31 cellular contexts compared by ENCODE assay signal in the genomic region with DNA sequence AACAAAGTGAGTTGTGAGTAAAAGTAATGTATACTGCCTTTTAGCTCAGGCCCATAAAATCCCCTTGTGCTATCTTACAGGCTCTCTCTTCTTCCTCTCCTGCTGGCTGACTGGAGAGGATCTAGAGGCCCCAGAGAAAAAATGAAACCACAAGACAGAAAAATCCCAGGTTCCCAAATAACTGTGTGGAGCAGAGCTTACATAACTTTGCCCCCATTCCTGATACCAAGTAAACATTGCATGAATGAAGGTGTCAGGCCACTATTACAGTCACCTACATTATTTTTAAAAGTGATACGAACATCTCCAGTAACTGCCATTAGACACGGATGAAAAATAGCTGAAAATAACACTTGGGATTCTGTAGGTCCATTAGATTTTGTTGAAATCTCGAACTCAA.
"Had no signal": no experiment of that assay in that cellular context is flagged by ENCODE, and none has a peak within 500 bp of the region (broad histone marks: within the 10 kb centered on the region; RNA-seq: fewer than 3 reads in every experiment).

No MANE protein-coding gene starts in this region.

- FAIRE-seq: urothelium cell line had no signal

- H3K4me2 ChIP-seq: neural progenitor cell, smooth muscle cell had no signal

- H3K4me1 Mint-ChIP-seq: natural killer cell; nephron; neural progenitor cell; stimulated activated memory B cell treated with anti-CD40 and anti-IgM and Interleukin-4, amounts not matched to agents 10 μg/mL and 1 μg/mL and 100 μg/mL, for 72 hours; stimulated activated naive CD8-positive, alpha-beta T cell treated with anti-CD3 and anti-CD28 coated beads, Interleukin-15, amount 100 ng/mL, for 72 hours had no signal

- H3K4me1 ChIP-seq: neural progenitor cell, parathyroid adenoma, psoas muscle, spleen, suprapubic skin, testis, tibial artery, transverse colon, upper lobe of left lung, vagina had no signal

- H3K36me3 ChIP-seq: neural progenitor cell, ovary, spleen, suprapubic skin, tibial artery, transverse colon, upper lobe of left lung, vagina had no signal

- H3K36me3 Mint-ChIP-seq: natural killer cell; neural progenitor cell; stimulated activated memory B cell treated with anti-CD40 and anti-IgM and Interleukin-4, amounts not matched to agents 10 μg/mL and 1 μg/mL and 100 μg/mL, for 72 hours had no signal

- H2AFZ ChIP-seq: neural progenitor cell, parathyroid adenoma had no signal

- H3K27me3 Mint-ChIP-seq: progenitor cell of endocrine pancreas; stimulated activated naive CD8-positive, alpha-beta T cell treated with anti-CD3 and anti-CD28 coated beads, Interleukin-15, amount 100 ng/mL, for 72 hours had no signal

- ATAC-seq: natural killer cell; psoas muscle; right cardiac atrium; sciatic nerve; stimulated activated memory B cell treated with anti-CD40 and anti-IgM and Interleukin-4, amounts not matched to agents 10 μg/mL and 1 μg/mL and 100 μg/mL, for 72 hours; stimulated activated naive CD8-positive, alpha-beta T cell treated with anti-CD3 and anti-CD28 coated beads, Interleukin-15, amount 100 ng/mL, for 72 hours; stimulated activated naive CD8-positive, alpha-beta T cell treated with anti-CD3 and anti-CD28 coated beads, Interleukin-15, Interleukin-2, amounts not matched to agents 100 U/mL and 50 U/mL, for 24 hours had no signal

- H3K4me3 ChIP-seq: neural progenitor cell, ovary, psoas muscle, skin epidermis, smooth muscle cell, spleen, suprapubic skin, testis, tibial artery, transverse colon, upper lobe of left lung, vagina had no signal

- H3K4me3 Mint-ChIP-seq: natural killer cell; nephron; neural progenitor cell; stimulated activated memory B cell treated with anti-CD40 and anti-IgM and Interleukin-4, amounts not matched to agents 10 μg/mL and 1 μg/mL and 100 μg/mL, for 72 hours; stimulated activated naive CD8-positive, alpha-beta T cell treated with anti-CD3 and anti-CD28 coated beads, Interleukin-15, amount 100 ng/mL, for 72 hours had no signal

- H3K27ac ChIP-seq: neural progenitor cell, ovary, parathyroid adenoma, psoas muscle, skin epidermis, spleen, suprapubic skin, testis, tibial artery, transverse colon, upper lobe of left lung, vagina had no signal

- H3K79me2 ChIP-seq: parathyroid adenoma had no signal

- H3K27ac Mint-ChIP-seq: natural killer cell; nephron; neural progenitor cell; progenitor cell of endocrine pancreas; stimulated activated memory B cell treated with anti-CD40 and anti-IgM and Interleukin-4, amounts not matched to agents 10 μg/mL and 1 μg/mL and 100 μg/mL, for 72 hours; stimulated activated naive CD8-positive, alpha-beta T cell treated with anti-CD3 and anti-CD28 coated beads, Interleukin-15, amount 100 ng/mL, for 72 hours had no signal

- H3K9me3 ChIP-seq: ovary, psoas muscle, testis, tibial artery, transverse colon, vagina had no signal

- H3K27me3 ChIP-seq: neural progenitor cell, ovary, suprapubic skin, testis, tibial artery, transverse colon, upper lobe of left lung, vagina had no signal

- H3K9me3 Mint-ChIP-seq: natural killer cell, neural progenitor cell had no signal

- DNase-seq: natural killer cell; occipital lobe; ovary; posterior cingulate gyrus; psoas muscle; right cardiac atrium; spleen; stimulated activated CD4-positive, alpha-beta T cell treated with anti-CD3 and anti-CD28 coated beads, Interleukin-12 subunit alpha, Interleukin-12 subunit beta, amount 100 ng/mL, for 4 hours; stimulated activated CD4-positive, alpha-beta T cell treated with anti-CD3 and anti-CD28 coated beads, Interleukin-1b, Interleukin-23, amount 100 ng/mL, for 48 hours; stimulated activated CD4-positive, alpha-beta T cell treated with anti-CD3 and anti-CD28 coated beads, Interleukin-4, amount 100 ng/mL, for 1 hour; stimulated activated CD4-positive, alpha-beta T cell treated with anti-CD3 and anti-CD28 coated beads, Interleukin-4, amount 100 ng/mL, for 4 hours; stimulated activated CD8-positive, alpha-beta memory T cell treated with anti-CD3 and anti-CD28 coated beads, Interleukin-4, amount 100 ng/mL, for 48 hours; stimulated activated naive CD4-positive, alpha-beta T cell; stimulated activated naive CD8-positive, alpha-beta T cell treated with anti-CD3 and anti-CD28 coated beads, Interleukin-15, amount 100 ng/mL, for 72 hours; stimulated activated naive CD8-positive, alpha-beta T cell treated with anti-CD3 and anti-CD28 coated beads, Interleukin-15, Interleukin-2, amounts not matched to agents 100 U/mL and 50 U/mL, for 24 hours; substantia nigra; testis; tibial artery; transverse colon; upper lobe of left lung had no signal

- H3K9ac ChIP-seq: neural progenitor cell, parathyroid adenoma had no signal
